Comparison of ENCODE assay signal across 16 cellular contexts in genomic region chr20:48463916-48464315, GRCh38.
DNase-seq lines count a peak whose midpoint lies in the region; ATAC-seq, FAIRE-seq and TF ChIP-seq lines count a peak whose summit lies in the region.
"Had no signal": no experiment of that assay in that cellular context is flagged by ENCODE, and none has a peak within 500 bp of the region (broad histone marks: within the 10 kb centered on the region; RNA-seq: fewer than 3 reads in every experiment).

No MANE protein-coding gene starts in this region.

- no TSS peak for BruUV-seq in Panc1 (replicated peaks; lab: Mats Ljungman, UMichigan)

- intact Hi-C loops in Panc1 (cut with micrococcal nuclease; ENCODE audit: unreplicated experiment) (no loop called here), psoas muscle (cut with DNase I) (no loop called here)

- H3K27ac ChIP-seq in Panc1 (ENCODE audit: low read length) = no peak overlapping the region
- no peak overlapping the region for H3K27ac ChIP-seq in psoas muscle
- H3K27ac ChIP-seq: VCaP had no signal

- TF ChIP-seq CTCF in Panc1 (IDR thresholded peaks at IDR 0.05) = no peak
- TF ChIP-seq CTCF in psoas muscle (IDR thresholded peaks at IDR 0.05) = no peak

- TF ChIP-seq POLR2A in GM12891 (IDR thresholded peaks at IDR 0.05; ENCODE audit: low read depth, low read length) = no peak

- no peak for ATAC-seq in Panc1
- peak; percentile 80 to 95 (median 92) for ATAC-seq in psoas muscle
- ATAC-seq in GM18870 (IDR thresholded peaks at IDR 0.05; ENCODE audit: unreplicated experiment) = no peak
- ATAC-seq in HG03565 (IDR thresholded peaks at IDR 0.05; ENCODE audit: unreplicated experiment) = no peak

- POLR2A ChIA-PET in Panc1 (lab: Charles Lee) (no interaction called here), HEK293T (lab: Yijun Ruan, JAX) (no interaction called here)

- no peak for FAIRE-seq in GM12891 (lab: Jason Lieb, UNC)
- FAIRE-seq: endometrium had no signal

- H3K4me1 ChIP-seq in Panc1 (ENCODE audit: control insufficient read depth, insufficient read depth, low read length) (no peaks in the 10 kb centered on the region), psoas muscle (no peaks in the 10 kb centered on the region)

- in situ Hi-C loops in Panc1 (cut with HindIII; ENCODE audit: low pct_unique_long_range_greater_than_20kb, low sequenced_read_pairs) = no loop called here

- DNase-seq in EL = peak; percentile 28
- DNase-seq in Panc1 (ENCODE audit: low read depth, low spot score) = peak; percentile 10
- DNase-seq in foreskin melanocyte = peak; percentile 40
- no peak for DNase-seq in psoas muscle
- DNase-seq in GM12891 (ENCODE audit: insufficient read length, low spot score) = no peak
- DNase-seq in HEK293T (ENCODE audit: extremely low spot score) = no peak
- DNase-seq: aorta; COR-L47; NCI-H226; nephron progenitor cell; stimulated activated CD4-positive, alpha-beta T cell treated with anti-CD3 and anti-CD28 coated beads, Interleukin-2, amount 100 ng/mL, for 24 hours; stimulated activated naive CD4-positive, alpha-beta T cell treated with Interleukin-2 at 50 U/mL for 16 hours had no signal

- WGBS in psoas muscle, 3 donors = 20 to 33% (median 32%) methylated on average over 6 of the region's 6 CpGs

- H3K36me3 ChIP-seq in Panc1 (ENCODE audit: control insufficient read depth, insufficient read depth, low read length) = no peaks in the 10 kb centered on the region
- H3K36me3 ChIP-seq in psoas muscle (ENCODE audit: insufficient read depth in 1 of 2, low read depth in 1 of 2) = no peaks in the 10 kb centered on the region

- H3K9me3 ChIP-seq in Panc1 (ENCODE audit: control insufficient read depth, insufficient read depth, low read depth, low read length) (no peaks in the 10 kb centered on the region), psoas muscle (no peaks in the 10 kb centered on the region)

- CTCF ChIA-PET in Panc1 (lab: Charles Lee) (no interaction called here), HEK293T (lab: Yijun Ruan, JAX) (no interaction called here)

- 0 out of 2 replicates have a peak, but pooled peaks cover 4% of the 10 kb centered on the region for H3K27me3 ChIP-seq in Panc1 (ENCODE audit: control insufficient read depth, insufficient read depth, low read length)
- peaks cover 0 to 11% (median 3%) of the 10 kb centered on the region in 3 donors for H3K27me3 ChIP-seq in psoas muscle (ENCODE audit: insufficient read depth in 3 of 3, low read length in 2 of 3)

- no peak overlapping the region for H3K4me3 ChIP-seq in Panc1 (ENCODE audit: low read depth in 2 of 2, low read length in 2 of 2)
- H3K4me3 ChIP-seq in psoas muscle = no peak overlapping the region

TF ChIP-seq in GM12891, 5 proteins besides CTCF, POLR2A, EP300 and RAD21:
- TF ChIP-seq PAX5 (IDR thresholded peaks at IDR 0.05; ENCODE audit: insufficient read depth, low read length, severe bottlenecking) (no peak), TAF1 (IDR thresholded peaks at IDR 0.05; ENCODE audit: low read depth, low read length) (no peak), SPI1 (IDR thresholded peaks at IDR 0.05; ENCODE audit: low read depth, low read length) (no peak), POU2F2 (IDR thresholded peaks at IDR 0.05; ENCODE audit: low read depth, low read length) (no peak), POLR2AphosphoS5 (IDR thresholded peaks at IDR 0.05; ENCODE audit: low read depth, low read length) (no peak)

TF ChIP-seq in HEK293T, 16 proteins besides CTCF, POLR2A, EP300 and RAD21:
- TF ChIP-seq LEF1 (IDR thresholded peaks at IDR 0.05; ENCODE audit: borderline replicate concordance) (no peak), TARDBP (IDR thresholded peaks at IDR 0.05) (no peak), FOXK2 (IDR thresholded peaks at IDR 0.05) (no peak), BHLHE40 (IDR thresholded peaks at IDR 0.05; ENCODE audit: borderline replicate concordance) (no peak), NFRKB (IDR thresholded peaks at IDR 0.05) (no peak), ARNT (IDR thresholded peaks at IDR 0.05) (no peak), SUZ12 (IDR thresholded peaks at IDR 0.05) (no peak), HDGF (IDR thresholded peaks at IDR 0.05; ENCODE audit: borderline replicate concordance) (no peak), L3MBTL2 (conservative IDR thresholded peaks at IDR 0.05) (no peak), ZNF384 (IDR thresholded peaks at IDR 0.05) (no peak)

Comparison
In these comparisons a context has a peak if more than half of its experiments do, and no peak if none do; other contexts are left out.
1. DNase-seq: peak in EL (single experiment), Panc1 (single experiment) and foreskin melanocyte (single experiment); none in psoas muscle (0 of 2), GM12891 (single experiment) and HEK293T (single experiment).
2. ATAC-seq: peak in psoas muscle (4 of 4); none in Panc1 (single experiment), GM18870 (single experiment) and HG03565 (single experiment).